ENCODE assay signal across 9 cellular contexts in the genomic region with DNA sequence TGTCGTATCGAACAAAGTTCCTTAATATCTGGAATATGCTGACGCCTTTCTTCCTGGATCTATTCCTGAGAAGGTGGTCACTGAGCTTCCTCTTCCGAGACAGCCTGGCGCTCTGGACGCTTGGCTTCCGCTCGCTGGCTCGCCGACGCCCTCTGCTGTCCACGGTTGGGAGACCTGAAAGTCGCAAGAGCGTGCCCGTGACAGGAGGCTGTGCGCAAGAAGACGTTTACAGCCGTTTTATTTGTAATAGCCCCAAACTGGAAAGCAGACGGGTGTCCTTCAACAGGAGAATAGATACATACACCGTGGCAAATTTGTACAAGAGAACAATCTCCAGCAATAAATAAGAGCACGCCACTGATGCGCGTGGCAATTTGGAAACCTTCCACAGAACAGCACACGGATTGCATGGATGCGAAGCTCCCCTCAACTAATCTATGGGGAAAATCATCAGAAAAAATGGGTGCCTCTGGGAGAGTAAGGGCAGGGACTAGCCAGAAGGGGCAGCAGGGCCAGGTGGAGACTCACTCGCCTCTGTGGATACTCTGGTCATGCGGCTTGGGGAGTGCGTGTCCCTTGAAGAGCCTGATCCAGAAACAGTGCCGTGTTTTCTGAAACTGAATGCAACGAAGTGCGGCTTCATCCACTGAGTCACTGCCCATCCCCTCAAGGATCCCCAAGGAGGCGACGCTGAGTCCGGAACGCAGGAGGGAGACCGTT. TPM values are rescaled to one million over a fixed set of nuclear protein-coding genes. Genes with fewer than 3 reads are reported as not detected.
DNase-seq lines count a peak whose midpoint lies in the region; ATAC-seq, FAIRE-seq and TF ChIP-seq lines count a peak whose summit lies in the region.
"Had no signal": no experiment of that assay in that cellular context is flagged by ENCODE, and none has a peak within 500 bp of the region (broad histone marks: within the 10 kb centered on the region; RNA-seq: fewer than 3 reads in every experiment).

No MANE protein-coding gene starts in this region.

- H3K4me1 ChIP-seq in small intestine (ENCODE audit: control insufficient read depth in 2 of 2, insufficient read depth in 1 of 2, low read depth in 1 of 2, low read length in 1 of 2), result no peaks in the 10 kb centered on the region

- DNase-seq in D721Med (ENCODE audit: insufficient read length, low spot score) (peak; percentile 38), NCI-H128 (lab: John Stamatoyannopoulos, UW; ENCODE audit: unreplicated experiment) (peak; percentile 47), MCF 10A (ENCODE audit: unreplicated experiment) (peak; percentile 73), iPS-NIHi7 (ENCODE audit: extremely low spot score) (peak; percentile 88), small intestine (peak; percentile 65), SIG-M5 (lab: John Stamatoyannopoulos, UW) (no peak)

- TF ChIP-seq CTCF in D721Med (IDR thresholded peaks at IDR 0.05; ENCODE audit: insufficient read depth, missing control alignments) (peak; percentile 90), WI38 (IDR thresholded peaks at IDR 0.05; ENCODE audit: low read depth, low read length) (peak; percentile 78), MCF 10A (IDR thresholded peaks at IDR 0.05; ENCODE audit: unreplicated experiment) (peak; percentile 80)

- no peak for FAIRE-seq in D721Med (lab: Jason Lieb, UNC)
- no peak for FAIRE-seq in small intestine (lab: Jason Lieb, UNC)
- FAIRE-seq: colon had no signal

- H3K9me3 ChIP-seq in small intestine (ENCODE audit: control insufficient read depth, low read depth), result no peaks in the 10 kb centered on the region

- H3K36me3 ChIP-seq in small intestine (ENCODE audit: control insufficient read depth in 2 of 2, insufficient read depth in 2 of 2, low read length in 2 of 2), result no peaks in the 10 kb centered on the region

- POLR2A ChIA-PET in MCF 10A (lab: Yijun Ruan, JAX), result interaction anchor here (0.6 to 1.7 kb wide), 11 partner anchors 12 to 146 kb away, joined by 3 to 11 read pairs (median 4); a partner anchor contains a TSS

- H3K4me3 ChIP-seq in WI38 (ENCODE audit: low read depth, low read length), result peak overlapping the region; percentile 26
- peak overlapping the region in 1 of 2 donors; percentile 7 for H3K4me3 ChIP-seq in small intestine (ENCODE audit: low read depth in 1 of 2, low read length in 2 of 2)

- peaks cover 5% of the 10 kb centered on the region for H3K4me1 Mint-ChIP-seq in MCF 10A (ENCODE audit: insufficient read depth, unreplicated experiment)

- peaks cover 44% of the 10 kb centered on the region for H3K27me3 Mint-ChIP-seq in MCF 10A (ENCODE audit: insufficient read depth, unreplicated experiment)

- peak overlapping the region; percentile 24 for H3K4me3 Mint-ChIP-seq in MCF 10A (ENCODE audit: unreplicated experiment)

- H3K27me3 ChIP-seq in small intestine (ENCODE audit: control insufficient read depth in 2 of 2, insufficient read depth in 2 of 2, low read length in 2 of 2), result peaks cover 0 to 4% of the 10 kb centered on the region in 2 donors

- H3K27ac ChIP-seq in small intestine (ENCODE audit: low read depth in 1 of 2, low read length in 1 of 2), result no peak overlapping the region

- CTCF ChIA-PET in MCF 10A (lab: Yijun Ruan, JAX), result interaction anchor here (0.6 to 2.9 kb wide), 52 partner anchors 9 to 1854 kb away, joined by 3 to 47 read pairs (median 4); a partner anchor contains a TSS

- H3K36me3 Mint-ChIP-seq in MCF 10A (ENCODE audit: insufficient read depth, unreplicated experiment), result no peaks in the 10 kb centered on the region

- ATAC-seq in GM21717 (IDR thresholded peaks at IDR 0.05; ENCODE audit: unreplicated experiment), result peak; percentile 84

- intact Hi-C loops in MCF 10A (cut with micrococcal nuclease), result loop anchor here (1.0 to 10.0 kb wide), 4 partner anchors 42 to 138 kb away; a partner anchor contains a TSS

- WGBS in small intestine, 3 donors, result 13 to 18% (median 16%) methylated on average over 36 of the region's 36 CpGs

- H3K27ac Mint-ChIP-seq in MCF 10A (ENCODE audit: low read depth, unreplicated experiment), result no peak overlapping the region

- no peaks in the 10 kb centered on the region for H3K9me3 Mint-ChIP-seq in MCF 10A (ENCODE audit: unreplicated experiment)

- no TSS peak for BruUV-seq in MCF 10A (replicated peaks; lab: Mats Ljungman, UMichigan)

RNA-seq across cellular contexts. Expression of a gene that starts 41.5 kb away (rescaled TPM):
- 47.0 and 53.0 TPM in 2 replicates for total RNA-seq in MCF 10A (2022)
- 10 to 100 TPM; 12.2 to 21.9 (median 13.7) TPM for polyA plus RNA-seq in small intestine

RNA-seq across cellular contexts. Expression of a gene that starts 42.5 kb away (rescaled TPM):
- total RNA-seq in MCF 10A (2022), result not detected in 2 replicates
- under 1 TPM in 1 of 3 donors, not detected in 2; 0.21 TPM for polyA plus RNA-seq in small intestine
